Comparison of ENCODE assay signal across 18 cellular contexts in the genomic region with DNA sequence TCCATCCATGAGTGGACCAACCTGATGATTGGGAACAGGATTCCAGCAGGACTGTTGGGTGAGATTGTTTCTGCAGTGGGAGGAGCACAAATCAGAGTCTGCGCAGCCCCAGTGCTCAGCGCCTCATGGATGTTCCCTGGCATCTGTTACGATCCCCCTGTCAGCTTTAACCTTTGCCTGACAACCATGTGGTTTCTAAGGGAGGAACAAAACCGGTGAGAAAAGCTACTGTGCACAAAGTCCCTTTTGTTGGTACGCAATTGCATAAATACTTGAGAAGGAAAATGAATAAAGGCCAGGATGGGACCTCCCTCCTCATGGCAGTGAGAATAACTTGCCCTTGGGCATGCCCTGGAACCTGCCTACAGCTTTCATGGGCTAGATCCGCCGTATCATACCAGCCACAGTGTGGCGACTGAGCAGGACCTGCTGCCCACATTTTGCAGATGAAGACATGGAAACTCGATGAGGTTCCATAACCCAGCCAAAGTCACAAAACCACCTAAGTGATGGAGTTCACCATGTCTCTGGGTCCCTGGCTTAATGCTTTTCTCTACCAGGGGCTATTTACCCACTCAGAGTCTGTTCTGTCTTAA.
DNase-seq lines count a peak whose midpoint lies in the region; ATAC-seq, FAIRE-seq and TF ChIP-seq lines count a peak whose summit lies in the region.
"Had no signal": no experiment of that assay in that cellular context is flagged by ENCODE, and none has a peak within 500 bp of the region (broad histone marks: within the 10 kb centered on the region; RNA-seq: fewer than 3 reads in every experiment).

No MANE protein-coding gene starts in this region.

- peak; percentile 54 to 71; a peak in 4 of 6 replicates for ATAC-seq in A549
- peak; percentile 36; the same call in 1 of the 2 replicates for ATAC-seq in WTC11
- no peak for ATAC-seq in psoas muscle
- ATAC-seq: CD8-positive, alpha-beta T cell had no signal

- H3K9me1 ChIP-seq in keratinocyte (ENCODE audit: control insufficient read depth, extremely low read depth, insufficient read depth, low read length) = no peaks in the 10 kb centered on the region

- TF ChIP-seq CTCF in A549 (IDR thresholded peaks at IDR 0.05) = no peak
- 0 out of 3 replicates have a peak, but pooled peaks have one; percentile 12 for TF ChIP-seq CTCF in H9 (conservative IDR thresholded peaks at IDR 0.05)
- no peak for TF ChIP-seq CTCF in WTC11 (IDR thresholded peaks at IDR 0.05)
- no peak for TF ChIP-seq CTCF in keratinocyte (optimal IDR thresholded peaks at IDR 0.05 in 1 of 3, IDR thresholded peaks at IDR 0.05 in 1 of 3, conservative IDR thresholded peaks at IDR 0.05 in 1 of 3; ENCODE audit: extremely low read depth in 1 of 3, insufficient read depth in 2 of 3, low read length in 3 of 3)
- TF ChIP-seq CTCF in glutamatergic neuron (IDR thresholded peaks at IDR 0.05; ENCODE audit: partially characterized antibody, unreplicated experiment) = no peak
- no peak for TF ChIP-seq CTCF in psoas muscle (IDR thresholded peaks at IDR 0.05)

- no peak overlapping the region for H4K91ac ChIP-seq in H9 (ENCODE audit: insufficient read length, low read depth, low read length)

- H2AFZ ChIP-seq in H9 (ENCODE audit: low read length) (no peak overlapping the region), keratinocyte (ENCODE audit: control insufficient read depth, low read length) (peak overlapping the region; percentile 2)

- H3K9ac ChIP-seq in H9 (ENCODE audit: extremely low read depth, insufficient read length, low read length) (no peak overlapping the region), keratinocyte (ENCODE audit: control insufficient read depth, extremely low read depth, insufficient read depth, low read length) (no peak overlapping the region)
- H3K9ac ChIP-seq: BLaER1 treated with 17β-estradiol and CSF1 and Interleukin-3, amounts not matched to agents 10 nM and 100 nM had no signal

- H3K4me1 ChIP-seq in A549 (peaks cover 7% of the 10 kb centered on the region; the same call in 2 of the 3 replicates), H9 (ENCODE audit: insufficient read depth, low read length) (no peaks in the 10 kb centered on the region), keratinocyte (ENCODE audit: control insufficient read depth, extremely low read depth, insufficient read depth, low read length) (peaks cover 15% of the 10 kb centered on the region), psoas muscle (peaks cover 10% of the 10 kb centered on the region)

- peak overlapping the region in 1 of 2 experiments; percentile 51; a peak in 3 of 6 replicates for H3K27ac ChIP-seq in A549
- H3K27ac ChIP-seq in H9 (ENCODE audit: insufficient read length, low read depth, low read length) = no peak overlapping the region
- H3K27ac ChIP-seq in keratinocyte (ENCODE audit: control insufficient read depth, insufficient read depth, low read length) = no peak overlapping the region
- no peak overlapping the region for H3K27ac ChIP-seq in psoas muscle
- H3K27ac ChIP-seq: BLaER1 treated with 17β-estradiol and CSF1 and Interleukin-3, amounts not matched to agents 10 nM and 100 nM had no signal

- no peak for TF ChIP-seq POLR2A in A549 (IDR thresholded peaks at IDR 0.05; ENCODE audit: low read length)

- DNase-seq in A549 (ENCODE audit: low read depth in 1 of 2, low spot score in 1 of 2) (no peak), H9 (no peak), WTC11 (ENCODE audit: low spot score) (no peak), keratinocyte (ENCODE audit: low read depth, low spot score) (no peak), midbrain (lab: John Stamatoyannopoulos, UW) (no peak), mesenteric fat pad (ENCODE audit: low spot score) (no peak), glutamatergic neuron (no peak), psoas muscle (no peak)
- DNase-seq: 8988T; CD8-positive, alpha-beta T cell; COR-L47; DMS 273 treated with DMSO at 0.1 percent for 48 hours had no signal

- no peak overlapping the region for H3T11ph ChIP-seq in H9 (ENCODE audit: low read length)

- H2BK15ac ChIP-seq in H9 (ENCODE audit: low read depth, low read length) = no peak overlapping the region

- intact Hi-C loops in psoas muscle (cut with DNase I) = no loop called here

- H2BK20ac ChIP-seq in H9 (ENCODE audit: low read depth, low read length, poor library complexity, severe bottlenecking) = no peak overlapping the region

- H2AK5ac ChIP-seq in H9 (ENCODE audit: insufficient read length, low read length) = no peak overlapping the region

- H3K9me3 ChIP-seq in A549 (peaks cover 13% of the 10 kb centered on the region), H9 (ENCODE audit: control insufficient read depth, low read depth, low read length) (no peaks in the 10 kb centered on the region), keratinocyte (ENCODE audit: control insufficient read depth, low read depth, low read length) (no peaks in the 10 kb centered on the region), psoas muscle (no peaks in the 10 kb centered on the region)

- 89% methylated on average over 9 of the region's 9 CpGs for WGBS in A549 (ENCODE audit: missing lambda C conversion rate)
- no CpG with 5 or more reads among the region's 9 CpGs for WGBS in H9 (ENCODE audit: extremely low coverage, insufficient read length, low lambda C conversion rate)
- 87 to 96% (median 94%) methylated on average over 9 of the region's 9 CpGs for WGBS in psoas muscle, 3 donors

- dilution Hi-C loops in keratinocyte (cut with MboI; ENCODE audit: extremely low pct_ligation_motif_present, low sequenced_read_pairs) = no loop called here

- H3K23ac ChIP-seq in H9 (ENCODE audit: insufficient read length, low read depth, low read length) = no peak overlapping the region

- H3K56ac ChIP-seq in H9 (ENCODE audit: insufficient read length, low read depth, low read length) = no peak overlapping the region

- no peak overlapping the region for H2BK12ac ChIP-seq in H9 (ENCODE audit: insufficient read length, low read depth, low read length)

- CTCF ChIA-PET in A549 (lab: Yijun Ruan, JAX) (interaction anchor here (1.3 to 4.5 kb wide), 4 partner anchors 11 to 155 kb away, joined by 3 to 17 read pairs (median 8); no protein-coding TSS in a partner anchor), WTC11 (lab: Charles Lee) (interaction anchor here (0.8 kb wide), 1 partner anchor 136 kb away, joined by 3 read pairs; no protein-coding TSS in a partner anchor)

- no peak overlapping the region for H2BK5ac ChIP-seq in H9 (ENCODE audit: insufficient read length, low read length)

- no peak overlapping the region for H2BK120ac ChIP-seq in H9 (ENCODE audit: low read depth, low read length, poor library complexity, severe bottlenecking)

- TF ChIP-seq RAD21 in A549 (conservative IDR thresholded peaks at IDR 0.05 in 1 of 2, IDR thresholded peaks at IDR 0.05 in 1 of 2) = peak in 1 of 2 experiments; percentile 22; a peak in 1 of 5 replicates

- no peak overlapping the region for H3K4me3 ChIP-seq in A549
- H3K4me3 ChIP-seq in keratinocyte (ENCODE audit: control insufficient read depth in 2 of 3, extremely low read depth in 1 of 3, insufficient read depth in 2 of 3, low read depth in 1 of 3, low read length in 3 of 3) = no peak overlapping the region
- no peak overlapping the region for H3K4me3 ChIP-seq in psoas muscle
- H3K4me3 ChIP-seq: BLaER1 treated with 17β-estradiol and CSF1 and Interleukin-3, amounts not matched to agents 10 nM and 100 nM had no signal

- no peak overlapping the region for H4K5ac ChIP-seq in H9 (ENCODE audit: insufficient read length, low read depth, low read length)

- H3K27ac Mint-ChIP-seq in H9 (no peak overlapping the region), WTC11 (no peak overlapping the region), glutamatergic neuron (ENCODE audit: unreplicated experiment) (no peak overlapping the region)
- H3K27ac Mint-ChIP-seq: B cell; CD8-positive, alpha-beta T cell had no signal

- no peaks in the 10 kb centered on the region for H4K20me1 ChIP-seq in H9 (ENCODE audit: control insufficient read depth, insufficient read depth, insufficient read length)
- H4K20me1 ChIP-seq in keratinocyte (ENCODE audit: control insufficient read depth, extremely low read depth, insufficient read depth, low read length) = no peaks in the 10 kb centered on the region
- H4K20me1 ChIP-seq: BLaER1 treated with 17β-estradiol and CSF1 and Interleukin-3, amounts not matched to agents 10 nM and 100 nM had no signal

- H3K4ac ChIP-seq in H9 (ENCODE audit: low read depth, low read length) = no peak overlapping the region

- no peak overlapping the region for H3K18ac ChIP-seq in H9 (ENCODE audit: insufficient read length, low read depth, low read length)

- no peak overlapping the region for H3K14ac ChIP-seq in H9 (ENCODE audit: insufficient read depth, low read length)

- no peak for TF ChIP-seq EP300 in A549 (IDR thresholded peaks at IDR 0.05)

- H3K36me3 ChIP-seq in keratinocyte (ENCODE audit: control insufficient read depth in 2 of 2, extremely low read depth in 1 of 2, insufficient read depth in 2 of 2, low read length in 2 of 2) (no peaks in the 10 kb centered on the region), psoas muscle (ENCODE audit: insufficient read depth in 1 of 2, low read depth in 1 of 2) (peaks cover 0 to 11% of the 10 kb centered on the region in 2 donors)

- 0 out of 2 replicates have a peak, but pooled peaks cover 1% of the 10 kb centered on the region for H3K27me3 Mint-ChIP-seq in H9 (ENCODE audit: low read depth)
- no peaks in the 10 kb centered on the region for H3K27me3 Mint-ChIP-seq in WTC11 (ENCODE audit: low read depth)
- peaks cover 2% of the 10 kb centered on the region for H3K27me3 Mint-ChIP-seq in glutamatergic neuron (ENCODE audit: unreplicated experiment)

- H3K4me3 Mint-ChIP-seq in H9 = no peak overlapping the region
- no peak overlapping the region for H3K4me3 Mint-ChIP-seq in WTC11
- H3K4me3 Mint-ChIP-seq in glutamatergic neuron (ENCODE audit: unreplicated experiment) = no peak overlapping the region
- H3K4me3 Mint-ChIP-seq: B cell; CD8-positive, alpha-beta T cell had no signal

- POLR2A ChIA-PET in A549 (lab: Yijun Ruan, JAX) (interaction anchor here (0.6 kb wide), 1 partner anchor 41 kb away, joined by 4 read pairs; no protein-coding TSS in a partner anchor), WTC11 (lab: Charles Lee) (interaction anchor here (1.2 kb wide), 1 partner anchor 13 kb away, joined by 3 read pairs; no protein-coding TSS in a partner anchor)

- H3K23me2 ChIP-seq in H9 (ENCODE audit: insufficient read length, low read depth, low read length, poor library complexity, severe bottlenecking) = no peaks in the 10 kb centered on the region

- FAIRE-seq in A549 (lab: Jason Lieb, UNC) (no peak), keratinocyte (lab: Jason Lieb, UNC) (no peak)
- FAIRE-seq: G401.6, GM12891, GM19239, H54 had no signal

- H3K9me3 Mint-ChIP-seq in H9 (peaks cover 4 to 6% of the 10 kb centered on the region in 2 experiments; a peak in 4 of 5 replicates), WTC11 (peaks cover 9% of the 10 kb centered on the region), glutamatergic neuron (ENCODE audit: unreplicated experiment) (peaks cover 3% of the 10 kb centered on the region)
- H3K9me3 Mint-ChIP-seq: CD8-positive, alpha-beta T cell had no signal

- H3K4me1 Mint-ChIP-seq in H9 = peaks cover 0 to 4% of the 10 kb centered on the region in 2 experiments; a peak in 1 of 4 replicates
- H3K4me1 Mint-ChIP-seq in WTC11 = peaks cover 14% of the 10 kb centered on the region
- H3K4me1 Mint-ChIP-seq in glutamatergic neuron (ENCODE audit: low read depth, unreplicated experiment) = peaks cover 30% of the 10 kb centered on the region
- H3K4me1 Mint-ChIP-seq: B cell had no signal

- no peaks in the 10 kb centered on the region for H3K79me1 ChIP-seq in H9 (ENCODE audit: insufficient read depth, low read depth, low read length, poor library complexity, severe bottlenecking)

- H3K27me3 ChIP-seq in H9 (ENCODE audit: insufficient read depth, low read length) (no peaks in the 10 kb centered on the region), keratinocyte (ENCODE audit: control insufficient read depth, extremely low read depth, insufficient read depth, low read length) (no peaks in the 10 kb centered on the region), psoas muscle (ENCODE audit: insufficient read depth in 3 of 3, low read length in 2 of 3) (no peaks in the 10 kb centered on the region)
- H3K27me3 ChIP-seq: BLaER1 treated with 17β-estradiol and CSF1 and Interleukin-3, amounts not matched to agents 10 nM and 100 nM had no signal

- H3K4me2 ChIP-seq in A549 = no peak overlapping the region
- no peak overlapping the region for H3K4me2 ChIP-seq in H9 (ENCODE audit: insufficient read depth, insufficient read length, low read length)
- no peak overlapping the region for H3K4me2 ChIP-seq in keratinocyte (ENCODE audit: control insufficient read depth, extremely low read depth, insufficient read depth, low read depth, low read length)
- H3K4me2 ChIP-seq: BLaER1 treated with 17β-estradiol and CSF1 and Interleukin-3, amounts not matched to agents 10 nM and 100 nM had no signal

- peaks cover 0 to 5% (median 0%) of the 10 kb centered on the region in 3 experiments; a peak in 2 of 7 replicates for H3K36me3 Mint-ChIP-seq in H9 (ENCODE audit: insufficient read depth in 1 of 3, low read depth in 3 of 3)
- no peaks in the 10 kb centered on the region for H3K36me3 Mint-ChIP-seq in WTC11
- peaks cover 28% of the 10 kb centered on the region for H3K36me3 Mint-ChIP-seq in glutamatergic neuron (ENCODE audit: unreplicated experiment)
- H3K36me3 Mint-ChIP-seq: CD8-positive, alpha-beta T cell had no signal

- H3K79me2 ChIP-seq in H9 (ENCODE audit: insufficient read depth, low read length) (no peaks in the 10 kb centered on the region), keratinocyte (ENCODE audit: control insufficient read depth, insufficient read depth, low read length) (no peaks in the 10 kb centered on the region)

- no peak overlapping the region for H4K8ac ChIP-seq in H9 (replicated peaks; ENCODE audit: insufficient read length, low read depth, low read length)

Comparison
In these comparisons a context has a peak if more than half of its experiments do, and no peak if none do; other contexts are left out.
1. ATAC-seq: peak in A549 (2 of 2) and WTC11 (single experiment); none in psoas muscle (0 of 4).